In genomic region chr2:3639015-3639630, GRCh38 we compare ENCODE assay signal across 22 cellular contexts. TPM values are rescaled to one million over a fixed set of nuclear protein-coding genes. Genes with fewer than 3 reads are reported as not detected.
"Had no signal": no experiment of that assay in that cellular context is flagged by ENCODE, and none has a peak within 500 bp of the region (broad histone marks: within the 10 kb centered on the region; RNA-seq: fewer than 3 reads in every experiment).

No MANE protein-coding gene starts in this region.

- H3K27ac ChIP-seq: gastroesophageal sphincter, heart right ventricle, ovary, right lobe of liver, thyroid gland, uterus, WERI-Rb-1 had no signal

- H3K27me3 ChIP-seq: gastroesophageal sphincter, heart right ventricle, ovary, right lobe of liver, thyroid gland, uterus had no signal

- H3K9me3 ChIP-seq: gastroesophageal sphincter, heart right ventricle, ovary, right lobe of liver, thyroid gland, uterus had no signal

- H3K4me3 ChIP-seq: gastroesophageal sphincter, heart right ventricle, ovary, right lobe of liver, thyroid gland, uterus had no signal

- ATAC-seq: activated naive CD8-positive, alpha-beta T cell treated with anti-CD3 and anti-CD28 coated beads, Interleukin-2, amount 50 U/mL, for 24 hours; gastroesophageal sphincter; heart right ventricle; left colon; right lobe of liver; stimulated activated effector memory CD8-positive, alpha-beta T cell treated with anti-CD3 and anti-CD28 coated beads, Interleukin-12 subunit alpha, Interleukin-12 subunit beta, amount 100 ng/mL, for 72 hours; T-helper 17 cell had no signal

- H3K4me1 ChIP-seq: gastroesophageal sphincter, heart right ventricle, right lobe of liver, uterus had no signal

- H3K36me3 ChIP-seq: gastroesophageal sphincter, heart right ventricle, ovary, right lobe of liver, thyroid gland, uterus, WERI-Rb-1 had no signal

- DNase-seq: activated CD4-positive, alpha-beta T cell treated with anti-CD3 and anti-CD28 coated beads, Interleukin-2, amount 50 U/mL, for 48 hours; activated naive CD4-positive, alpha-beta T cell; activated naive CD8-positive, alpha-beta T cell treated with anti-CD3 and anti-CD28 coated beads, Interleukin-2, amount 50 U/mL, for 24 hours; activated T-cell treated with anti-CD3 and anti-CD28 coated beads, Interleukin-2, amount 50 U/mL, for 48 hours; heart right ventricle; left colon; midbrain; right lobe of liver; stimulated activated CD4-positive, alpha-beta T cell treated with anti-CD3 and anti-CD28 coated beads, Interleukin-2, amount 100 ng/mL, for 24 hours; T-helper 17 cell; thyroid gland; WERI-Rb-1 had no signal

RNA-seq across cellular contexts. Expression of gene ALLC, which starts 18.9 kb away (rescaled TPM):
- total RNA-seq: aorta, cerebellum, dermis microvascular lymphatic vessel endothelial cell, gastroesophageal sphincter, heart right ventricle, left colon, lung microvascular endothelial cell, myocyte, pulmonary artery endothelial cell, T-helper 17 cell, thyroid gland, uterus had no signal

RNA-seq across cellular contexts. Expression of gene COLEC11, which starts 44.2 kb away (rescaled TPM):
- total RNA-seq: myocyte, T-helper 17 cell had no signal
